9 cellular contexts compared by ENCODE assay signal in the genomic region with DNA sequence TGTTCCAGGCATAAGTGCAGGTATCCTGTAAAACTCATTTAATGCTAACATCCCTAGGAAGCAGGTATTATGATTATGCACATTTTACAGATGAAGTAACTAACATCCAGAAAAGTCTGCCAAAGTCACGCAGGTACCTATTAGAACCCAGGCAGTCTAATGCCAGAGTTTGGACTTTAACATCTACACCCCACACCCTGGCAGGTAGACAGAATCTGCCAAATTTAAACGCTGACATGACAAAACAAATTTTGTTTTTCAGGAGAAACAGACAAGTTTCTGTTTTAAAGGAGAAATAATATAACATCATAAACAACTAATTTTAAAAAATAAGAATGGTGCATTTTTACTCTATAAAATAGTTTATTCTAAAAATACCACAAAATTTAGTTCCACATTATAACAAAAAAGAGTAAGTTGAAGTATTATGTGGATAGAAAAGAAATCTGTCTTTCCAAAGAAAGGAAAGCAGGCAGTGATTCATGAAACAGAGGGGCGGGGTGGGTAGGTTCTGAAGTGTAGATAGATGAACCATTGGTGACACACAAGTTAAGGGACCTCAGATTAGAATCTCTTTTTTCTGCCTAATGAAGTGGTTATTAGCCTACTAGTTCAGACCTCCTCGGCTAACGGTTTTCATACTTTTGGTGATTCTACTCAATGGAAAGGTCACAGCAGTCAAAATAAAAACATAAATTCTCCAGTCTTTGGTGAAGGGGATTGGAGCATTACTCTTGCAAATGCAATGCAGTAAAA. TPM values are rescaled to one million over a fixed set of nuclear protein-coding genes. Genes with fewer than 3 reads are reported as not detected.
A peak's percentile ranks its signal among the peaks of the same experiment; 100 is the strongest.
DNase-seq lines count a peak whose midpoint lies in the region; ATAC-seq, FAIRE-seq and TF ChIP-seq lines count a peak whose summit lies in the region.
"Had no signal": no experiment of that assay in that cellular context is flagged by ENCODE, and none has a peak within 500 bp of the region (broad histone marks: within the 10 kb centered on the region; RNA-seq: fewer than 3 reads in every experiment).

No MANE protein-coding gene starts in this region.

- no peaks in the 10 kb centered on the region for H3K36me3 Mint-ChIP-seq in activated T-cell treated with anti-CD3 and anti-CD28 coated beads, Interleukin-2, amount 50 U/mL, for 4 hours (ENCODE audit: insufficient read depth)

- H3K9me3 Mint-ChIP-seq in activated T-cell treated with anti-CD3 and anti-CD28 coated beads, Interleukin-2, amount 50 U/mL, for 4 hours: no peaks in the 10 kb centered on the region

- peak overlapping the region; percentile 83 for H3K4me3 Mint-ChIP-seq in activated T-cell treated with anti-CD3 and anti-CD28 coated beads, Interleukin-2, amount 50 U/mL, for 4 hours

- no peak for ATAC-seq in activated T-cell treated with anti-CD3 and anti-CD28 coated beads, Interleukin-2, amount 50 U/mL, for 4 hours

- H3K27me3 Mint-ChIP-seq in activated T-cell treated with anti-CD3 and anti-CD28 coated beads, Interleukin-2, amount 50 U/mL, for 4 hours (ENCODE audit: low read depth): peaks cover 2% of the 10 kb centered on the region

- peak; percentile 78 for FAIRE-seq in RCC 7860 (lab: Jason Lieb, UNC)

- no peak for TF ChIP-seq CTCF in epithelial cell of esophagus (IDR thresholded peaks at IDR 0.05; ENCODE audit: insufficient read depth, low read depth, low read length, missing control alignments)

- peaks cover 18% of the 10 kb centered on the region for H3K4me1 Mint-ChIP-seq in activated T-cell treated with anti-CD3 and anti-CD28 coated beads, Interleukin-2, amount 50 U/mL, for 4 hours (ENCODE audit: low read depth)

- no peak for DNase-seq in activated T-cell treated with anti-CD3 and anti-CD28 coated beads, Interleukin-2, amount 50 U/mL, for 4 hours
- no peak for DNase-seq in activated T-cell treated with anti-CD3 and anti-CD28 coated beads, Interleukin-2, amount 50 U/mL, for 1 hour
- DNase-seq in RCC 7860 (ENCODE audit: low spot score): peak; percentile 53
- DNase-seq in epithelial cell of esophagus (ENCODE audit: low read depth): peak; percentile 51
- peak; percentile 38 for DNase-seq in stimulated activated CD8-positive, alpha-beta memory T cell treated with anti-CD3 and anti-CD28 coated beads, Interleukin-4, amount 100 ng/mL, for 48 hours
- DNase-seq in OCI-M2 (lab: John Stamatoyannopoulos, UW; ENCODE audit: unreplicated experiment): no peak
- DNase-seq in NCI-H524 treated with DMSO at 0.1 percent for 48 hours (lab: John Stamatoyannopoulos, UW): no peak
- no peak for DNase-seq in NCI-H510A (lab: John Stamatoyannopoulos, UW)
- DNase-seq: Peyer's patch had no signal

- H3K4me3 ChIP-seq in epithelial cell of esophagus (ENCODE audit: low read length): peak overlapping the region; percentile 81

RNA-seq across cellular contexts. Expression of a gene that starts 1.7 kb away (rescaled TPM):
- 1 to 10 TPM; 1.2 to 1.7 (median 1.4) TPM for total RNA-seq in activated T-cell treated with anti-CD3 and anti-CD28 coated beads, Interleukin-2, amount 50 U/mL, for 4 hours

RNA-seq across cellular contexts. Expression of a gene that starts 56.3 kb away (rescaled TPM):
- 1 to 10 TPM; 2.5 TPM for total RNA-seq in activated T-cell treated with anti-CD3 and anti-CD28 coated beads, Interleukin-2, amount 50 U/mL, for 4 hours

Comparison
In these comparisons a context has a peak if more than half of its experiments do, and no peak if none do; other contexts are left out.
1. DNase-seq: peak in RCC 7860 (single experiment), epithelial cell of esophagus (single experiment) and stimulated activated CD8-positive, alpha-beta memory T cell treated with anti-CD3 and anti-CD28 coated beads, Interleukin-4, amount 100 ng/mL, for 48 hours (single experiment); none in activated T-cell treated with anti-CD3 and anti-CD28 coated beads, Interleukin-2, amount 50 U/mL, for 4 hours (single experiment), activated T-cell treated with anti-CD3 and anti-CD28 coated beads, Interleukin-2, amount 50 U/mL, for 1 hour (single experiment), OCI-M2 (single experiment), NCI-H524 treated with DMSO at 0.1 percent for 48 hours (single experiment) and NCI-H510A (single experiment).